In the genomic region with DNA sequence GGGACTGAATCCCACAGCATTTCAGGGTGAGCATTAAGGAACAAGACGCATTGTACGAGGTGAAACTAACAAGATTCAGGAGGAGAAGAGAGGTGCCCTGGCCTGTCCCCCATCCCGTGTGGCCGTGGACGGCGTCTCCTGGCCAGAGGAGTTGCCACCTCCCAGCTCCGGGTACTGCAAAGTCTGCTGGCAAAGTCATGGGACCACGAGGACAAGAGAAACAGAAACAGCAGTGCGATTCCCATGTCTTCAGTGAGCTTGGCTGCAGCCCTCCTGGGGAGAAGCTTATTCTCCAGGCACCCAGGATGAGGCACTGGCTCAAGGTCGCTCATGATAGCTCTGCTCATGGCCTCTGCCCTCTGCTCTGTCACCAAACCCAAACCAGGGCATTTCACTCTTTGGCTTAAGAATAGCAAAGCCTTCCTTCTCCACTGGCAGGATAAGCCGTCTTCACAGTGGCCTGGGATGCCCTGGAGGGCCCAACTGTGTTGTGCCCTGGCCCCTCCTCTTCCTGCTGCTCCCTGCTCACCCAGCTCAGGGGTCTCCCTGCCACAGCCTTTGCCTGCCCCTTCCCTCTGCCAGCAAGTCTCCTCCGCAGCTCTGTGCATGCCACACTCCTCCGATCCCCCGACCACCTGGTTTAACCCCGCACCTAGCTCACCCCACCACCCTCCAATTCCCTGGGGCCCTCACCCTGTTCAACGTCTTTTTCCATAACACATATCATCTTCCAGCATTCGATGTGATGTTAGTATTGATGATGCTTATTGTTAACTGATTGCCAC, we compare ENCODE assay signal across 1 cellular context.
TF ChIP-seq lines count a peak whose summit lies in the region.

No MANE protein-coding gene starts in this region.

TF ChIP-seq in IMR-90, 13 proteins besides CTCF, POLR2A, EP300 and RAD21:
- TF ChIP-seq, protein P1, sequence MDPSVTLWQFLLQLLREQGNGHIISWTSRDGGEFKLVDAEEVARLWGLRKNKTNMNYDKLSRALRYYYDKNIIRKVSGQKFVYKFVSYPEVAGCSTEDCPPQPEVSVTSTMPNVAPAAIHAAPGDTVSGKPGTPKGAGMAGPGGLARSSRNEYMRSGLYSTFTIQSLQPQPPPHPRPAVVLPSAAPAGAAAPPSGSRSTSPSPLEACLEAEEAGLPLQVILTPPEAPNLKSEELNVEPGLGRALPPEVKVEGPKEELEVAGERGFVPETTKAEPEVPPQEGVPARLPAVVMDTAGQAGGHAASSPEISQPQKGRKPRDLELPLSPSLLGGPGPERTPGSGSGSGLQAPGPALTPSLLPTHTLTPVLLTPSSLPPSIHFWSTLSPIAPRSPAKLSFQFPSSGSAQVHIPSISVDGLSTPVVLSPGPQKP (IDR thresholded peaks at IDR 0.05; ENCODE audit: borderline replicate concordance, low read depth, low read length), result no peak
- TF ChIP-seq CHD1 (IDR thresholded peaks at IDR 0.05; ENCODE audit: low read depth, low read length) (no peak), FOS (IDR thresholded peaks at IDR 0.05; ENCODE audit: low read depth, low read length) (no peak), SMC3 (IDR thresholded peaks at IDR 0.05; ENCODE audit: low read depth, low read length) (no peak), CEBPB (IDR thresholded peaks at IDR 0.05; ENCODE audit: low read depth, low read length) (no peak), RCOR1 (IDR thresholded peaks at IDR 0.05; ENCODE audit: insufficient replicate concordance, low read length) (no peak), MXI1 (IDR thresholded peaks at IDR 0.05; ENCODE audit: borderline replicate concordance, low read depth, low read length) (no peak), RFX5 (IDR thresholded peaks at IDR 0.05; ENCODE audit: low read depth, low read length) (no peak), NFE2L2 (IDR thresholded peaks at IDR 0.05; ENCODE audit: low read depth, low read length) (no peak)
- TF ChIP-seq, protein P2, sequence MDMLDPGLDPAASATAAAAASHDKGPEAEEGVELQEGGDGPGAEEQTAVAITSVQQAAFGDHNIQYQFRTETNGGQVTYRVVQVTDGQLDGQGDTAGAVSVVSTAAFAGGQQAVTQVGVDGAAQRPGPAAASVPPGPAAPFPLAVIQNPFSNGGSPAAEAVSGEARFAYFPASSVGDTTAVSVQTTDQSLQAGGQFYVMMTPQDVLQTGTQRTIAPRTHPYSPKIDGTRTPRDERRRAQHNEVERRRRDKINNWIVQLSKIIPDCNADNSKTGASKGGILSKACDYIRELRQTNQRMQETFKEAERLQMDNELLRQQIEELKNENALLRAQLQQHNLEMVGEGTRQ (IDR thresholded peaks at IDR 0.05; ENCODE audit: low read depth, low read length), result no peak
